ENCODE assay signal across 8 cellular contexts in the genomic region with DNA sequence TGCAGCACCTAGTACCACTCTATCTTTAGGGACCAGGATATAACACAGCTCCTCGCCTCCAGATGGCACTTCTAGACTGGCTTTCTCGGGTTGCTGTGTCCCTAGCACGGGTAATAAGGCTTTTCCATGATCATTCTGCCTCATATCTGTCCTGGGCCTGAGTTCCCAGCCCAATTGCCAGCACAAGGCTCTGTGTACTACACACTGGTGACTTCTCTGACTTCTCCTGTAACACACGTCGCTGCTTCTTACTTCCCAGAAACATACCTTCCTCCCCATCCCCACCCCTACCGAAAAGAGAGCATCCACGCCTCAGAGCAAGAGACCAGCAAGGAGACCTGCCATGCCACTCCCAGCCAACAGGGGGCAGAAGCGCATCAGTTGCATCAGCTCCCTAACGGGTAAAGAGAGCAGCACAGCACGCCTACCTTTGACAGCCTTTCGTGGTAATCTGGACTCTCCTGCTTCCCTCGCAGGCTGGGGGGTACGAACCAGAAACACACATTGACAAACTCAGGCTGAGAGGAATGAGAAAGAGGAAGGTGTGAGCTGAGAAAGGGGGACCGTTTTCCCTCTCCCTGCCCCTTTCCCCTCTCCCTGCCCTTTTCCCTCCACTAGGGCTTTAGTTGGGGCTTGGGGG. TPM values are rescaled to one million over a fixed set of nuclear protein-coding genes. Genes with fewer than 3 reads are reported as not detected.
A peak's percentile ranks its signal among the peaks of the same experiment; 100 is the strongest.
DNase-seq lines count a peak whose midpoint lies in the region; ATAC-seq and TF ChIP-seq lines count a peak whose summit lies in the region.

No MANE protein-coding gene starts in this region.

- no peaks in the 10 kb centered on the region for H3K27me3 Mint-ChIP-seq in activated naive CD8-positive, alpha-beta T cell treated with anti-CD3 and anti-CD28 coated beads, Interleukin-2, amount 50 U/mL, for 24 hours

- H3K27ac ChIP-seq in right atrium auricular region, result no peak overlapping the region

- peaks cover 5% of the 10 kb centered on the region for H3K36me3 ChIP-seq in right atrium auricular region

- H3K36me3 Mint-ChIP-seq in activated naive CD8-positive, alpha-beta T cell treated with anti-CD3 and anti-CD28 coated beads, Interleukin-2, amount 50 U/mL, for 24 hours (ENCODE audit: low read depth), result peaks cover 3% of the 10 kb centered on the region

- H3K27ac Mint-ChIP-seq in activated naive CD8-positive, alpha-beta T cell treated with anti-CD3 and anti-CD28 coated beads, Interleukin-2, amount 50 U/mL, for 24 hours, result peak overlapping the region; percentile 64

- no peaks in the 10 kb centered on the region for H3K9me3 ChIP-seq in right atrium auricular region

- no peak overlapping the region for H3K4me3 ChIP-seq in right atrium auricular region
- H3K4me3 ChIP-seq in retinal pigment epithelial cell (ENCODE audit: low read length), result no peak overlapping the region

- DNase-seq in EH (ENCODE audit: low read depth) (peak; percentile 81), NCI-H146 treated with DMSO at 0.1 percent for 48 hours (lab: John Stamatoyannopoulos, UW; ENCODE audit: unreplicated experiment) (peak; percentile 85), T-helper 1 cell (peak; percentile 63 to 89 (median 78)), right atrium auricular region (ENCODE audit: low spot score) (peak; percentile 86), retinal pigment epithelial cell (ENCODE audit: low read depth) (peak; percentile 7)
- DNase-seq in activated naive CD8-positive, alpha-beta T cell treated with anti-CD3 and anti-CD28 coated beads, Interleukin-2, amount 50 U/mL, for 24 hours, result peak; percentile 93

- TF ChIP-seq CTCF in right atrium auricular region (IDR thresholded peaks at IDR 0.05) (peak; percentile 78 to 96), retinal pigment epithelial cell (conservative IDR thresholded peaks at IDR 0.05; ENCODE audit: low read depth, low read length) (peak; percentile 100)

- peaks cover 8% of the 10 kb centered on the region for H3K4me1 Mint-ChIP-seq in activated naive CD8-positive, alpha-beta T cell treated with anti-CD3 and anti-CD28 coated beads, Interleukin-2, amount 50 U/mL, for 24 hours

- no peak overlapping the region for H3K4me3 Mint-ChIP-seq in activated naive CD8-positive, alpha-beta T cell treated with anti-CD3 and anti-CD28 coated beads, Interleukin-2, amount 50 U/mL, for 24 hours

- ATAC-seq in HG02588 (IDR thresholded peaks at IDR 0.05; ENCODE audit: unreplicated experiment) (peak; percentile 65), HG03442 (IDR thresholded peaks at IDR 0.05; ENCODE audit: unreplicated experiment) (no peak)
- ATAC-seq in activated naive CD8-positive, alpha-beta T cell treated with anti-CD3 and anti-CD28 coated beads, Interleukin-2, amount 50 U/mL, for 24 hours, result peak; percentile 96

- H3K9me3 Mint-ChIP-seq in activated naive CD8-positive, alpha-beta T cell treated with anti-CD3 and anti-CD28 coated beads, Interleukin-2, amount 50 U/mL, for 24 hours, result no peaks in the 10 kb centered on the region

- peaks cover 0 to 4% of the 10 kb centered on the region in 2 donors for H3K4me1 ChIP-seq in right atrium auricular region

- no peaks in the 10 kb centered on the region for H3K27me3 ChIP-seq in right atrium auricular region

RNA-seq across cellular contexts. Expression of a gene that starts 21.2 kb away (rescaled TPM):
- total RNA-seq in right atrium auricular region, result 1 to 10 TPM; 5.9 to 7.4 TPM

RNA-seq across cellular contexts. Expression of a gene that starts 21.4 kb away (rescaled TPM):
- total RNA-seq in right atrium auricular region, result 1 to 10 TPM; 3.4 to 4.9 TPM

RNA-seq across cellular contexts. Expression of a gene that starts 47.7 kb away (rescaled TPM):
- total RNA-seq in right atrium auricular region, result under 1 TPM in 1 of 2 donors, not detected in 1; 0.47 TPM

RNA-seq across cellular contexts. Expression of a gene that starts 56.0 kb away (rescaled TPM):
- total RNA-seq in right atrium auricular region, result not detected

Comparison
In these comparisons a context has a peak if more than half of its experiments do, and no peak if none do; other contexts are left out.
1. DNase-seq: peak in every context shown above with its lines; median percentile 93 in activated naive CD8-positive, alpha-beta T cell treated with anti-CD3 and anti-CD28 coated beads, Interleukin-2, amount 50 U/mL, for 24 hours; 86 in right atrium auricular region; 85 in NCI-H146 treated with DMSO at 0.1 percent for 48 hours; 81 in EH; 78 in T-helper 1 cell; 7 in retinal pigment epithelial cell.